35 cellular contexts compared by ENCODE assay signal in the genomic region with DNA sequence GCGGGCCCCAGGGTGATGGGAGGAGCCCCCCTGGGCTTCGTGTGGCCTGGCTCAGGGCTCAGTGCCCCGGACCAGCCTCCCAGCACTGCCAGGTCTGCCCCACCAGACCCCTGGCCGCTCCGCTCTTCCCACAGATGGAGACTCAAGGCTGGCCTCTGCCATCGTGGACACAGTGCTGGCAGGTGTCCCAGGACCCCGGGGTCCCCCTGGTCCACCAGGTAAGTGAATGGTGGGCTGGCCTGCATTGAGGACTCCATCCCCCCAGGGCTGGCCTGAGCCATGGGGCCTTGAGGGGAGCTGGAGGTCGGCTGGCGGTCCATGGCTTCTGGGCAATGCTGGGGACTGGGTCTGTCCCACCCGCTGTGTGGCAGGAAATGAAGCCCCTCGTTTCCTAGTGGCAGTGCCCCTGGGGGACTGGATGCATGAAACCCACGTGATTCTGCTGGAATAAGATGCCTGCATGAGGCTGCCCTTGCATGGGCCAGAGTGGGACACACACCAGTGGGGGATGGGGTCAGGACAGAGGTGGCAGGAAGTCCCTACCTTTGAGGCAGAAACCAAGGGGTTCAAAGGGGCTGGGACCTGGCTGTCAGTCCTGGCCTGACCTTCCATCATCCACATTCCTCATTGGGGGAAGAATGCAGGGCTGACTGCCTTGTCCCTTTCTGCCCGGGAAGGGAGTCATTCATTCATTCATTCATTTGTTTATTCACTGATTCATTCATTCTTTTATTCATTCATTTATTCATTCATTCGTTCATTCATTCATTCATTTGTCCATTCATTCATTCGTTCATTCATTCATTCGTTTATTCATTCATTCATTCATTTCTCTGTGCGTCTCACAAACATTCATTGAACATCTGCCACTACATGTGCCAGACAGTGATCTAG.
DNase-seq lines count a peak whose midpoint lies in the region; ATAC-seq, FAIRE-seq and TF ChIP-seq lines count a peak whose summit lies in the region.
"Had no signal": no experiment of that assay in that cellular context is flagged by ENCODE, and none has a peak within 500 bp of the region (broad histone marks: within the 10 kb centered on the region; RNA-seq: fewer than 3 reads in every experiment).

No MANE protein-coding gene starts in this region.

- ATAC-seq in right lobe of liver: no peak
- no peak for ATAC-seq in HG02852 (IDR thresholded peaks at IDR 0.05; ENCODE audit: unreplicated experiment)
- ATAC-seq: activated CD4-positive, CD25-positive, alpha-beta regulatory T cell treated with anti-CD3 and anti-CD28 coated beads, Interleukin-2, amount 50 U/mL, for 24 hours; left ventricle myocardium superior; stimulated activated effector memory CD8-positive, alpha-beta T cell treated with anti-CD3 and anti-CD28 coated beads, Interleukin-12 subunit alpha, Interleukin-12 subunit beta, amount 100 ng/mL, for 72 hours had no signal

- FAIRE-seq in astrocyte (lab: Jason Lieb, UNC): no peak
- FAIRE-seq: HTR-8/SVneo, TTC549 had no signal

- H3K36me3 Mint-ChIP-seq in astrocyte (ENCODE audit: low read depth, unreplicated experiment) (no peaks in the 10 kb centered on the region), type B pancreatic cell (peaks cover 5% of the 10 kb centered on the region)
- H3K36me3 Mint-ChIP-seq: activated naive CD8-positive, alpha-beta T cell; naive B cell; stimulated activated effector memory CD8-positive, alpha-beta T cell treated with anti-CD3 and anti-CD28 coated beads, Interleukin-12 subunit alpha, Interleukin-12 subunit beta, amount 100 ng/mL, for 72 hours had no signal

- intact Hi-C loops in right lobe of liver (cut with DNase I) (loop anchor here in 1 of 2 donors (5.0 kb wide), 1 partner anchor 720 kb away; no protein-coding TSS in a partner anchor), uterus (cut with DNase I; ENCODE audit: low total_unique reads) (loop anchor here (5.0 kb wide), 1 partner anchor 725 kb away; no protein-coding TSS in a partner anchor)

- TF ChIP-seq CTCF in astrocyte (IDR thresholded peaks at IDR 0.05; ENCODE audit: insufficient read depth, low read depth, low read length): no peak
- no peak for TF ChIP-seq CTCF in right lobe of liver (IDR thresholded peaks at IDR 0.05)
- no peak for TF ChIP-seq CTCF in type B pancreatic cell (conservative IDR thresholded peaks at IDR 0.05)
- no peak for TF ChIP-seq CTCF in uterus (IDR thresholded peaks at IDR 0.05)

- H3K9me3 Mint-ChIP-seq in astrocyte (ENCODE audit: unreplicated experiment): no peaks in the 10 kb centered on the region
- no peaks in the 10 kb centered on the region for H3K9me3 Mint-ChIP-seq in type B pancreatic cell
- H3K9me3 Mint-ChIP-seq: stimulated activated effector memory CD8-positive, alpha-beta T cell treated with anti-CD3 and anti-CD28 coated beads, Interleukin-12 subunit alpha, Interleukin-12 subunit beta, amount 100 ng/mL, for 72 hours; T-helper 1 cell treated with Interleukin-12 subunit alpha and Interleukin-12 subunit beta and Interleukin-4 antibody, amounts not matched to agents 30 μg/mL and 1 μg/mL, for 36 hours had no signal

- H3K27me3 Mint-ChIP-seq in astrocyte (ENCODE audit: low read depth, unreplicated experiment) (peaks cover 10% of the 10 kb centered on the region), type B pancreatic cell (no peaks in the 10 kb centered on the region)
- H3K27me3 Mint-ChIP-seq: progenitor cell of endocrine pancreas had no signal

- H3K4me1 Mint-ChIP-seq in astrocyte (ENCODE audit: low read depth, unreplicated experiment) (no peaks in the 10 kb centered on the region), type B pancreatic cell (ENCODE audit: unreplicated experiment) (no peaks in the 10 kb centered on the region)

- H3K79me2 ChIP-seq in astrocyte (ENCODE audit: insufficient read depth, low read length): no peaks in the 10 kb centered on the region

- peak; percentile 4 for DNase-seq in activated T-cell treated with anti-CD3 and anti-CD28 coated beads, Interleukin-2, amount 50 U/mL, for 1 hour
- DNase-seq in activated T-cell treated with anti-CD3 and anti-CD28 coated beads for 4 hours (no peak), astrocyte (ENCODE audit: low read depth) (no peak), right lobe of liver (peak in 2 of 3 donors; percentile 39 to 42), type B pancreatic cell (ENCODE audit: extremely low spot score, unreplicated experiment) (no peak), uterus (no peak)
- no peak for DNase-seq in stimulated activated CD4-positive, alpha-beta T cell treated with anti-CD3 and anti-CD28 coated beads, Interleukin-4, amount 100 ng/mL, for 24 hours
- DNase-seq: activated CD4-positive, alpha-beta T cell treated with anti-CD3 and anti-CD28 coated beads, Interleukin-2, amount 50 U/mL, for 48 hours; Calu3; colonic mucosa; DMS79 treated with DMSO at 0.1 percent for 48 hours; effector CD4-positive, alpha-beta T cell; GDM1; KBM-7; left ventricle myocardium superior; midbrain; naive B cell; NCI-H1092 treated with DMSO at 0.1 percent for 48 hours; NCI-H187 treated with DMSO at 0.1 percent for 48 hours; NCI-H2171; NCI-H510A; stimulated activated CD4-positive, alpha-beta T cell treated with anti-CD3 and anti-CD28 coated beads, Interleukin-15, amount 100 ng/mL, for 24 hours; trophoblast cell had no signal

- H3K4me1 ChIP-seq in astrocyte (ENCODE audit: insufficient read depth, low read length) (no peaks in the 10 kb centered on the region), right lobe of liver (no peaks in the 10 kb centered on the region), uterus (no peaks in the 10 kb centered on the region)
- H3K4me1 ChIP-seq: ascending aorta, colonic mucosa had no signal

- H2AFZ ChIP-seq in astrocyte (ENCODE audit: low read depth, low read length): no peak overlapping the region

- H3K9me3 ChIP-seq in astrocyte (ENCODE audit: insufficient read depth, low read depth, low read length) (no peaks in the 10 kb centered on the region), right lobe of liver (no peaks in the 10 kb centered on the region), uterus (no peaks in the 10 kb centered on the region)
- H3K9me3 ChIP-seq: ascending aorta, colonic mucosa, neutrophil had no signal

- H3K36me3 ChIP-seq in astrocyte (ENCODE audit: insufficient read depth, low read length) (no peaks in the 10 kb centered on the region), right lobe of liver (no peaks in the 10 kb centered on the region), uterus (no peaks in the 10 kb centered on the region)
- H3K36me3 ChIP-seq: ascending aorta, cardiac muscle cell, colonic mucosa, neutrophil had no signal

- H3K9ac ChIP-seq in astrocyte (ENCODE audit: low read length): no peak overlapping the region

- no peak overlapping the region for H3K4me2 ChIP-seq in astrocyte (ENCODE audit: low read length)

- no peaks in the 10 kb centered on the region for H4K20me1 ChIP-seq in astrocyte (ENCODE audit: insufficient read depth, low read length)

- H3K27me3 ChIP-seq in astrocyte (ENCODE audit: insufficient read depth, low read length) (no peaks in the 10 kb centered on the region), right lobe of liver (no peaks in the 10 kb centered on the region), uterus (no peaks in the 10 kb centered on the region)
- H3K27me3 ChIP-seq: ascending aorta, cardiac muscle cell, colonic mucosa, neutrophil had no signal

- H3K27ac ChIP-seq in astrocyte (ENCODE audit: low read depth, low read length) (no peak overlapping the region), right lobe of liver (no peak overlapping the region), uterus (no peak overlapping the region)
- H3K27ac ChIP-seq: ascending aorta, cardiac muscle cell, colonic mucosa, neutrophil, SK-N-MC had no signal

- 38% methylated on average over 5 of the region's 17 CpGs for WGBS in right lobe of liver (ENCODE audit: insufficient coverage, low coverage, low lambda C conversion rate, missing lambda C conversion rate)

- H3K27ac Mint-ChIP-seq in astrocyte (ENCODE audit: unreplicated experiment): peak overlapping the region; percentile 22
- H3K27ac Mint-ChIP-seq in type B pancreatic cell: peak overlapping the region; percentile 33
- H3K27ac Mint-ChIP-seq: activated naive CD8-positive, alpha-beta T cell; progenitor cell of endocrine pancreas; stimulated activated effector memory CD8-positive, alpha-beta T cell treated with anti-CD3 and anti-CD28 coated beads, Interleukin-12 subunit alpha, Interleukin-12 subunit beta, amount 100 ng/mL, for 72 hours; T-helper 1 cell treated with Interleukin-12 subunit alpha and Interleukin-12 subunit beta and Interleukin-4 antibody, amounts not matched to agents 30 μg/mL and 1 μg/mL, for 36 hours had no signal

- H3K4me3 Mint-ChIP-seq in astrocyte (ENCODE audit: unreplicated experiment) (no peak overlapping the region), type B pancreatic cell (no peak overlapping the region)
- H3K4me3 Mint-ChIP-seq: activated naive CD8-positive, alpha-beta T cell; naive B cell; stimulated activated effector memory CD8-positive, alpha-beta T cell treated with anti-CD3 and anti-CD28 coated beads, Interleukin-12 subunit alpha, Interleukin-12 subunit beta, amount 100 ng/mL, for 72 hours; T-helper 1 cell treated with Interleukin-12 subunit alpha and Interleukin-12 subunit beta and Interleukin-4 antibody, amounts not matched to agents 30 μg/mL and 1 μg/mL, for 36 hours had no signal

- TF ChIP-seq POLR2A in right lobe of liver (IDR thresholded peaks at IDR 0.05) (no peak), uterus (IDR thresholded peaks at IDR 0.05) (no peak)

- H3K4me3 ChIP-seq in astrocyte (ENCODE audit: insufficient read depth, low read depth, low read length): no peak overlapping the region
- no peak overlapping the region for H3K4me3 ChIP-seq in right lobe of liver
- no peak overlapping the region for H3K4me3 ChIP-seq in uterus
- H3K4me3 ChIP-seq: ascending aorta, cardiac muscle cell, colonic mucosa, SK-N-MC had no signal

Comparison
In these comparisons a context has a peak if more than half of its experiments do, and no peak if none do; other contexts are left out.
1. DNase-seq: peak in activated T-cell treated with anti-CD3 and anti-CD28 coated beads, Interleukin-2, amount 50 U/mL, for 1 hour (single experiment) and right lobe of liver (2 of 3); none in activated T-cell treated with anti-CD3 and anti-CD28 coated beads for 4 hours (single experiment), astrocyte (single experiment), type B pancreatic cell (single experiment), stimulated activated CD4-positive, alpha-beta T cell treated with anti-CD3 and anti-CD28 coated beads, Interleukin-4, amount 100 ng/mL, for 24 hours (single experiment) and uterus (0 of 2).